ENCODE assay signal across 8 cellular contexts in the genomic region with DNA sequence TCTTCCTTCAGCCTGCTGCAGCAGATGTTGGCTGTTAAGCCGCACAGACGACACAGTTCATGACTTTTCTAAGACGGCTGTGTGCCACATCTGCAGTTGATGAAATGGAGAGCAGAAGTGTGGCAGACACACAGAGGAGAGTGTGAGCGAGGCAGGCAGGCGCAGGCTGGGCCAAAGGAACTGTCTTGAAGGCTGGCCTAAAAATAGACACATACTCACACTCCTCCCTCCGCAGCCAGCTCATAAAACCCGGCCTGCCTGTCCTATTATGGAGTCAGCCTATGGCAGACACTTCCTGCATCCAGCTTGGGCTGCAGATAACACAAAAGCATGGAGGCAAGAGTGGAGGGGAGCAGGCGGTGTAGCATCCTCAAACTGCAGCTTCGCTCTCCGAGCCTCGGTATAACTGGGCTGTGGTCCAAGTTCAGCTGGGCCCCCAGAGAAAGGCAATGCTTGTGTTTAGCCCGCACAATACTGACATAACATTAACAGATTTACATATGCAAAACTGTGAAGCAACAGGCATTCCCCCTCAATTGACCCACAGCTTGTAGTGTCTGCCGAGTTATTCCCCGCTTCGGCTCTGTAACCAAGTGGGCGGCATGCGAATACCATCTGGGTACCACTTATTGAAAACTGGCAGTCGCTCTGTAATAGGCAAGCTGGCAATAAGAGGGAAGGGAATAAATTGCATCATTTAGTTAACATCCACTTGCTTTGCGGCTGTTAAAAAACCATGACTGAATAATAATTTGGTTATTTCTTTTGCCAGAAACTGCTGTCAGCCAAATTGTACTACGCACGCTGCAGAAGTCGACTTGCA. TPM values are rescaled to one million over a fixed set of nuclear protein-coding genes. Genes with fewer than 3 reads are reported as not detected.
A peak's percentile ranks its signal among the peaks of the same experiment; 100 is the strongest.
DNase-seq lines count a peak whose midpoint lies in the region; ATAC-seq and TF ChIP-seq lines count a peak whose summit lies in the region.

No MANE protein-coding gene starts in this region.

- no peaks in the 10 kb centered on the region for H3K4me1 Mint-ChIP-seq in activated CD4-positive, alpha-beta T cell treated with anti-CD3 and anti-CD28 coated beads, Interleukin-2, amount 10 ng/mL, durations not matched to agents 7 days and 5 days

- ATAC-seq in HG02759 (IDR thresholded peaks at IDR 0.05; ENCODE audit: unreplicated experiment) = peak; percentile 77

- no peak overlapping the region for H3K4me3 Mint-ChIP-seq in activated CD4-positive, alpha-beta T cell treated with anti-CD3 and anti-CD28 coated beads, Interleukin-2, amount 10 ng/mL, durations not matched to agents 7 days and 5 days

- peaks cover 26% of the 10 kb centered on the region; the same call in 1 of the 2 replicates for H3K36me3 ChIP-seq in OCI-LY1 (ENCODE audit: insufficient read depth, low read length)

- no peaks in the 10 kb centered on the region for H3K9me3 Mint-ChIP-seq in activated CD4-positive, alpha-beta T cell treated with anti-CD3 and anti-CD28 coated beads, Interleukin-2, amount 10 ng/mL, durations not matched to agents 7 days and 5 days

- peak overlapping the region; percentile 74 for H3K9ac ChIP-seq in OCI-LY1 (ENCODE audit: low read length)

- peak; percentile 91 for DNase-seq in GM03348 (ENCODE audit: low spot score)
- peak; percentile 89 for DNase-seq in dedifferentiated amniotic fluid mesenchymal stem cell (ENCODE audit: extremely low spot score)
- peak; percentile 86 for DNase-seq in medulla oblongata (ENCODE audit: extremely low spot score)
- DNase-seq in ureter (ENCODE audit: low spot score) = peak; percentile 80
- DNase-seq in COLO668 (lab: John Stamatoyannopoulos, UW; ENCODE audit: unreplicated experiment) = no peak
- no peak for DNase-seq in activated CD4-positive, alpha-beta T cell treated with anti-CD3 and anti-CD28 coated beads, Interleukin-2, amount 10 ng/mL, durations not matched to agents 7 days and 5 days

- POLR2A ChIA-PET in activated CD4-positive, alpha-beta T cell treated with anti-CD3 and anti-CD28 coated beads, Interleukin-2, amount 10 ng/mL, durations not matched to agents 7 days and 5 days (lab: Charles Lee) = no interaction called here

- peaks cover 85% of the 10 kb centered on the region for H3K4me1 ChIP-seq in OCI-LY1 (ENCODE audit: insufficient read depth, low read length, severe bottlenecking)

- CTCF ChIA-PET in activated CD4-positive, alpha-beta T cell treated with anti-CD3 and anti-CD28 coated beads, Interleukin-2, amount 10 ng/mL, durations not matched to agents 7 days and 5 days (lab: Charles Lee) = interaction anchor here (1.2 kb wide), 1 partner anchor 11 kb away, joined by 3 read pairs; no protein-coding TSS in a partner anchor

- no peaks in the 10 kb centered on the region for H3K27me3 ChIP-seq in OCI-LY1 (ENCODE audit: insufficient read depth, low read length)

- H3K27ac ChIP-seq in OCI-LY1 (ENCODE audit: low read depth, low read length, poor library complexity, severe bottlenecking) = peak overlapping the region; percentile 98

- peaks cover 5% of the 10 kb centered on the region for H3K27me3 Mint-ChIP-seq in activated CD4-positive, alpha-beta T cell treated with anti-CD3 and anti-CD28 coated beads, Interleukin-2, amount 10 ng/mL, durations not matched to agents 7 days and 5 days

- TF ChIP-seq CTCF in OCI-LY1 (IDR thresholded peaks at IDR 0.05; ENCODE audit: low read length) = no peak

- no peaks in the 10 kb centered on the region for H3K9me2 ChIP-seq in OCI-LY1 (ENCODE audit: low read depth, low read length)

- H3F3A ChIP-seq in OCI-LY1 (ENCODE audit: insufficient read depth, low read length) = 0 out of 2 replicates have a peak, but pooled peaks cover 5% of the 10 kb centered on the region

- no peak overlapping the region for H3K27ac Mint-ChIP-seq in activated CD4-positive, alpha-beta T cell treated with anti-CD3 and anti-CD28 coated beads, Interleukin-2, amount 10 ng/mL, durations not matched to agents 7 days and 5 days

- peak overlapping the region; percentile 61 for H3K4me3 ChIP-seq in OCI-LY1 (ENCODE audit: low read depth, low read length, poor library complexity, severe bottlenecking)

- peaks cover 2% of the 10 kb centered on the region for H3K36me3 Mint-ChIP-seq in activated CD4-positive, alpha-beta T cell treated with anti-CD3 and anti-CD28 coated beads, Interleukin-2, amount 10 ng/mL, durations not matched to agents 7 days and 5 days (ENCODE audit: low read depth)

- no peaks in the 10 kb centered on the region for H4K20me1 ChIP-seq in OCI-LY1 (ENCODE audit: insufficient read depth, low read length)

- H3K79me2 ChIP-seq in OCI-LY1 (ENCODE audit: insufficient read depth, low read length) = peaks cover 52% of the 10 kb centered on the region

- H3K4me2 ChIP-seq in OCI-LY1 (ENCODE audit: low read length) = peak overlapping the region; percentile 89

- no peaks in the 10 kb centered on the region for H3K9me3 ChIP-seq in OCI-LY1 (ENCODE audit: low read length)

- H2AFZ ChIP-seq in OCI-LY1 (ENCODE audit: low read length) = no peak overlapping the region

RNA-seq across cellular contexts. Expression of a gene that starts 40.8 kb away (rescaled TPM):
- 179 TPM for total RNA-seq in ureter
- 100 to 1,000 TPM; 116 to 131 TPM for total RNA-seq in activated CD4-positive, alpha-beta T cell treated with anti-CD3 and anti-CD28 coated beads, Interleukin-2, amount 10 ng/mL, durations not matched to agents 7 days and 5 days

Comparison
In these comparisons a context has a peak if more than half of its experiments do, and no peak if none do; other contexts are left out.
1. DNase-seq: peak in GM03348 (single experiment), dedifferentiated amniotic fluid mesenchymal stem cell (single experiment), medulla oblongata (single experiment) and ureter (single experiment); none in COLO668 (single experiment) and activated CD4-positive, alpha-beta T cell treated with anti-CD3 and anti-CD28 coated beads, Interleukin-2, amount 10 ng/mL, durations not matched to agents 7 days and 5 days (single experiment).